35 cellular contexts compared by ENCODE assay signal in the genomic region with DNA sequence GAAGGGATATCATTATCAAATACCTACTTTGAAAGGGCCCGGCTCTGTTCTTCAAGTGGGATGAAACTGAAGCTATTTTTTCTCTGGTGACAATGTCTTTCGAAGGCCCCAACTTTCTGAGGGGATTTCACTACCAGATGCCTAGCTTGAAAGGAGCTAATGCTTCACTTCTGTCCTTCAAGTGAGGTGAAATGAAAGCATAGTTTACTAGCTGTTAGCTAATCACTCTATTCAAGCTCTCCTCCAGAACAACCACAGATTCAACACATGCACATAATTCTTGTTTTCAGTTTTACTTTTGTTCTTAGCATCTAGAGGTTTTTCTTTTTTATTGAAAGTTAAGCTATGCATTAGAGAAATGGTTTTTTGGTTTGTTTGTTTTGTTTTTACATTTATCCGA.
"Had no signal": no experiment of that assay in that cellular context is flagged by ENCODE, and none has a peak within 500 bp of the region (broad histone marks: within the 10 kb centered on the region; RNA-seq: fewer than 3 reads in every experiment).

No MANE protein-coding gene starts in this region.

- H3K79me2 ChIP-seq: parathyroid adenoma had no signal

- H2AFZ ChIP-seq: parathyroid adenoma had no signal

- DNase-seq: activated CD4-positive, alpha-beta T cell treated with anti-CD3 and anti-CD28 coated beads for 48 hours; activated CD4-positive, alpha-beta T cell treated with anti-CD3 and anti-CD28 coated beads, Interleukin-2, amount 50 U/mL, for 48 hours; activated CD8-positive, alpha-beta memory T cell treated with anti-CD3 and anti-CD28 coated beads for 24 hours; activated effector memory CD4-positive, alpha-beta T cell treated with anti-CD3 and anti-CD28 coated beads, Interleukin-2, amount 50 U/mL, for 16 hours; activated naive CD4-positive, alpha-beta T cell treated with anti-CD3 and anti-CD28 coated beads for 36 hours; activated naive CD8-positive, alpha-beta T cell treated with anti-CD3 and anti-CD28 coated beads for 36 hours; adrenal gland; aorta; body of pancreas; cortex of kidney; effector memory CD8-positive, alpha-beta T cell; foreskin fibroblast; head of caudate nucleus; hypothalamus; immature natural killer cell; kidney; left colon; midbrain; naive thymus-derived CD4-positive, alpha-beta T cell; nucleus accumbens; psoas muscle; sigmoid colon; small intestine; stimulated activated CD4-positive, alpha-beta T cell treated with anti-CD3 and anti-CD28 coated beads, Interleukin-4, amount 100 ng/mL, for 4 hours; stimulated activated CD8-positive, alpha-beta memory T cell treated with anti-CD3 and anti-CD28 coated beads, Interleukin-4, amount 100 ng/mL, for 48 hours; stomach; T1000; thyroid gland; upper lobe of left lung; WERI-Rb-1 had no signal

- H3K9me3 ChIP-seq: adrenal gland, body of pancreas, psoas muscle, sigmoid colon, stomach, thyroid gland, upper lobe of left lung, vagina had no signal

- H3K27ac ChIP-seq: adrenal gland, body of pancreas, cardiac muscle cell, parathyroid adenoma, psoas muscle, sigmoid colon, stomach, thyroid gland, upper lobe of left lung, vagina, WERI-Rb-1 had no signal

- H3K27me3 ChIP-seq: adrenal gland, body of pancreas, cardiac muscle cell, sigmoid colon, stomach, thyroid gland, upper lobe of left lung, vagina had no signal

- H3K36me3 ChIP-seq: adrenal gland, cardiac muscle cell, sigmoid colon, stomach, thyroid gland, upper lobe of left lung, vagina, WERI-Rb-1 had no signal

- H3K9ac ChIP-seq: parathyroid adenoma had no signal

- H3K4me1 ChIP-seq: adrenal gland, body of pancreas, parathyroid adenoma, psoas muscle, sigmoid colon, stomach, thyroid gland, upper lobe of left lung, vagina had no signal

- ATAC-seq: activated CD4-positive, CD25-positive, alpha-beta regulatory T cell treated with anti-CD3 and anti-CD28 coated beads, Interleukin-2, amount 50 U/mL, for 24 hours; body of pancreas; effector memory CD8-positive, alpha-beta T cell; left colon; naive thymus-derived CD4-positive, alpha-beta T cell; psoas muscle; stimulated activated memory B cell treated with anti-CD40 and anti-IgM and Interleukin-4, amounts not matched to agents 10 μg/mL and 1 μg/mL and 100 μg/mL, for 72 hours had no signal

- H3K4me3 ChIP-seq: adrenal gland, body of pancreas, cardiac muscle cell, psoas muscle, sigmoid colon, stomach, thyroid gland, upper lobe of left lung, vagina had no signal
